Comparison of ENCODE assay signal across 24 cellular contexts in genomic region chr4:109609431-109609830, GRCh38.
"Had no signal": no experiment of that assay in that cellular context is flagged by ENCODE, and none has a peak within 500 bp of the region (broad histone marks: within the 10 kb centered on the region; RNA-seq: fewer than 3 reads in every experiment).

No MANE protein-coding gene starts in this region.

- H3K27ac Mint-ChIP-seq: activated T-helper 2 cell treated with anti-CD3 and anti-CD28 coated beads, Interferon-gamma antibody, Interleukin-2, Interleukin-4, amounts not matched to agents 10 μg/mL and 5 μg/mL and 100 μg/mL, durations not matched to agents 14 hours and 24 hours and 36 hours; brain; mesothelial cell of epicardium; natural killer cell treated with Interleukin-12 subunit alpha and Interleukin-12 subunit beta and Interleukin-15 and Interleukin-18, amount 100 ng/mL, for 72 hours; type B pancreatic cell had no signal

- H3K36me3 ChIP-seq: neutrophil, ovary had no signal

- H3K27me3 ChIP-seq: gastroesophageal sphincter, neutrophil, ovary, SJCRH30, testis had no signal

- H3K4me3 Mint-ChIP-seq: activated CD4-positive, alpha-beta T cell treated with anti-CD3 and anti-CD28 coated beads, Interleukin-2, amount 10 ng/mL, durations not matched to agents 24 days and 14 days; brain; mesothelial cell of epicardium; natural killer cell treated with Interleukin-12 subunit alpha and Interleukin-12 subunit beta and Interleukin-15 and Interleukin-18, amount 100 ng/mL, for 72 hours; type B pancreatic cell had no signal

- H3K9me3 ChIP-seq: neutrophil, testis had no signal

- H3K4me1 ChIP-seq: gastroesophageal sphincter, psoas muscle, SJCRH30, testis had no signal

- DNase-seq: activated CD4-positive, alpha-beta T cell treated with anti-CD3 and anti-CD28 coated beads, Interleukin-2, amount 10 ng/mL, durations not matched to agents 24 days and 14 days; activated naive CD4-positive, alpha-beta T cell treated with Interleukin-2 at 50 U/mL for 16 hours; activated T-cell treated with anti-CD3 and anti-CD28 coated beads, Interleukin-2, amount 50 U/mL, for 1 hour; aorta; caudate nucleus; effector memory CD4-positive, alpha-beta T cell; head of caudate nucleus; hypothalamus; left ventricle myocardium superior; mammary epithelial cell; ovary; psoas muscle; right cardiac atrium; SJCRH30; stimulated activated CD4-positive, alpha-beta T cell treated with anti-CD3 and anti-CD28 coated beads, Interleukin-1b, Interleukin-23, amount 100 ng/mL, for 48 hours; testis had no signal

- H3K4me1 Mint-ChIP-seq: brain, mesothelial cell of epicardium had no signal

- H3K27me3 Mint-ChIP-seq: activated CD4-positive, alpha-beta T cell treated with anti-CD3 and anti-CD28 coated beads, Interleukin-2, amount 10 ng/mL, durations not matched to agents 24 days and 14 days; brain; natural killer cell treated with Interleukin-12 subunit alpha and Interleukin-12 subunit beta and Interleukin-15 and Interleukin-18, amount 100 ng/mL, for 72 hours; type B pancreatic cell had no signal

- ATAC-seq: esophagus mucosa; gastroesophageal sphincter; left ventricle myocardium superior; natural killer cell treated with Interleukin-12 subunit alpha and Interleukin-12 subunit beta and Interleukin-15 and Interleukin-18, amount 100 ng/mL, for 72 hours; psoas muscle had no signal

- H3K27ac ChIP-seq: gastroesophageal sphincter, neutrophil, ovary, psoas muscle, SJCRH30, testis had no signal

- H3K4me3 ChIP-seq: gastroesophageal sphincter, ovary, psoas muscle, SJCRH30, testis had no signal
